Comparison of ENCODE assay signal across 8 cellular contexts in the genomic region with DNA sequence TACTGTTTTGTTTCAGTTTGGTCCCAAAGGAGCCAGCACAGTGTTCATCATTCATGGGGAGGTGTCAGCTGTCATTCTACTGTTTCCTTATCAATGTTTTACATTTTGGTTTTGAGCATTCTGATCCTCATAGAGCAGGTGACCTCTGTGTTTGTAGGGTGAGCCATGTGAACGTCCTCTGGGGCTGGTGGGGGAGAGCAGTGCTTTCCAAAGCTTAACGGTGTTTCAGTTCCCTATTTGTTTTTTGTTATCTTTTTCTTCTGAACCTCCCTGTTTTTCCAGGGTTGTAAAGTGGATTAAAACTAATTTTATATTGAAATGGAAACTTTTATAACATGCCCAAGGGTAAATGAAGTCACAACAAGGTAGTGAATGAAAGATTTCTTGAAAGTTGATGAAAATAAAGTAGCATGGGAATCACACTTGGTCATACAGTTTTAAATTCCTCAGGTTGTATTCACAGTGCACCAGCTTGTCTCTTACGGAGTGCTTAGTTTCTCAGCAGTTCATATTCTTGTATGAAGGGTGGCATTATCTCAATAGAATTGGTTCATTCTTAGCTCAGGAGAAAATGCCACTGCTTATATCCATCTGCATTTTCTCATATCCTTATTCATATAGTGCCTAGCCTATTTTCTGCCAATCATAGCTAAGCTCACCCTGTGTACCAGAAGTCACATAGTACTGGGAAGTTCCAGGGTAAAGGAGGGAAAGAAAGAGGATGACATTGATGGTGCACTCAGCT. TPM values are rescaled to one million over a fixed set of nuclear protein-coding genes. Genes with fewer than 3 reads are reported as not detected.
DNase-seq lines count a peak whose midpoint lies in the region; ATAC-seq and TF ChIP-seq lines count a peak whose summit lies in the region.

No MANE protein-coding gene starts in this region.

- peak overlapping the region; percentile 38 for H3K27ac ChIP-seq in RWPE2 (ENCODE audit: poor library complexity, severe bottlenecking)
- H3K27ac ChIP-seq in naive thymus-derived CD4-positive, alpha-beta T cell (ENCODE audit: low read depth, low read length): no peak overlapping the region

- no peak for TF ChIP-seq CTCF in RWPE2 (IDR thresholded peaks at IDR 0.05; ENCODE audit: poor library complexity, severe bottlenecking)

- intact Hi-C loops in naive thymus-derived CD4-positive, alpha-beta T cell (cut with micrococcal nuclease): loop anchor here in 1 of 2 donors (1.0 to 5.0 kb wide), 3 partner anchors 10 to 35 kb away; no protein-coding TSS in a partner anchor

- H3K27ac Mint-ChIP-seq in naive thymus-derived CD4-positive, alpha-beta T cell: peak overlapping the region in 6 of 9 donors; percentile 1 to 43 (median 24)

- peak; percentile 58 for ATAC-seq in GM18508 (IDR thresholded peaks at IDR 0.05; ENCODE audit: insufficient read depth, unreplicated experiment)
- ATAC-seq in HG02763 (IDR thresholded peaks at IDR 0.05; ENCODE audit: unreplicated experiment): peak; percentile 73
- ATAC-seq in RWPE2 (ENCODE audit: low read depth): peak; percentile 66
- peak; percentile 55 for ATAC-seq in naive thymus-derived CD4-positive, alpha-beta T cell

- POLR2A ChIA-PET in naive thymus-derived CD4-positive, alpha-beta T cell (lab: Charles Lee): interaction anchor here (1.2 to 1.4 kb wide), 2 partner anchors 34 to 52 kb away, joined by 5 read pairs; no protein-coding TSS in a partner anchor

- H3K4me1 ChIP-seq in RWPE2 (ENCODE audit: insufficient read depth, poor library complexity, severe bottlenecking): peaks cover 42% of the 10 kb centered on the region
- H3K4me1 ChIP-seq in naive thymus-derived CD4-positive, alpha-beta T cell (ENCODE audit: control insufficient read depth in 2 of 2, insufficient read depth in 2 of 2, low read length in 2 of 2): peaks cover 0 to 38% of the 10 kb centered on the region in 2 donors

- H3K27me3 ChIP-seq in RWPE2 (ENCODE audit: insufficient read depth, poor library complexity, severe bottlenecking): no peaks in the 10 kb centered on the region
- no peaks in the 10 kb centered on the region for H3K27me3 ChIP-seq in naive thymus-derived CD4-positive, alpha-beta T cell (ENCODE audit: control insufficient read depth in 2 of 2, insufficient read depth in 2 of 2, low read length in 2 of 2)

- H3K4me3 ChIP-seq in RWPE2 (ENCODE audit: severe bottlenecking): no peak overlapping the region
- no peak overlapping the region for H3K4me3 ChIP-seq in naive thymus-derived CD4-positive, alpha-beta T cell (ENCODE audit: low read length)

- peaks cover 6% of the 10 kb centered on the region; the same call in 1 of the 2 replicates for H3K36me3 ChIP-seq in RWPE2 (ENCODE audit: low read depth)
- H3K36me3 ChIP-seq in naive thymus-derived CD4-positive, alpha-beta T cell (ENCODE audit: control insufficient read depth in 2 of 3, insufficient read depth in 3 of 3, low read length in 3 of 3): no peaks in the 10 kb centered on the region

- no peaks in the 10 kb centered on the region for H3K27me3 Mint-ChIP-seq in naive thymus-derived CD4-positive, alpha-beta T cell

- CTCF ChIA-PET in naive thymus-derived CD4-positive, alpha-beta T cell (lab: Charles Lee): interaction anchor here (0.9 to 1.3 kb wide), 2 partner anchors 31 to 77 kb away, joined by 3 to 4 read pairs; no protein-coding TSS in a partner anchor

- no peak for DNase-seq in RWPE2 (ENCODE audit: low spot score)
- no peak for DNase-seq in naive thymus-derived CD4-positive, alpha-beta T cell
- no peak for DNase-seq in stimulated activated CD4-positive, alpha-beta T cell treated with anti-CD3 and anti-CD28 coated beads, Interleukin-2, amount 100 ng/mL, for 24 hours
- DNase-seq in NCI-H2081 (lab: John Stamatoyannopoulos, UW): no peak
- DNase-seq in HPDE6-E6E7 (ENCODE audit: extremely low spot score): no peak
- no peak for DNase-seq in NCI-H146 treated with DMSO at 0.1 percent for 48 hours (lab: John Stamatoyannopoulos, UW; ENCODE audit: unreplicated experiment)

- H3K9me3 Mint-ChIP-seq in naive thymus-derived CD4-positive, alpha-beta T cell: no peaks in the 10 kb centered on the region

- peaks cover 0 to 10% (median 3%) of the 10 kb centered on the region in 5 donors for H3K36me3 Mint-ChIP-seq in naive thymus-derived CD4-positive, alpha-beta T cell

- H3K4me1 Mint-ChIP-seq in naive thymus-derived CD4-positive, alpha-beta T cell: peaks cover 59 to 82% (median 77%) of the 10 kb centered on the region in 7 donors

- H3K9me3 ChIP-seq in RWPE2 (ENCODE audit: severe bottlenecking): no peaks in the 10 kb centered on the region
- no peaks in the 10 kb centered on the region for H3K9me3 ChIP-seq in naive thymus-derived CD4-positive, alpha-beta T cell (ENCODE audit: control insufficient read depth in 2 of 3, low read length in 3 of 3)

- H3K4me3 Mint-ChIP-seq in naive thymus-derived CD4-positive, alpha-beta T cell: peak overlapping the region in 7 of 10 donors; percentile 9 to 69 (median 42)

RNA-seq across cellular contexts. Expression of a gene that starts 54.5 kb away (rescaled TPM):
- total RNA-seq in naive thymus-derived CD4-positive, alpha-beta T cell: 100 to 1,000 TPM; 104 to 138 (median 128) TPM
- polyA plus RNA-seq in naive thymus-derived CD4-positive, alpha-beta T cell: 10 to 100 TPM; 13.6 to 14.2 TPM
